16 cellular contexts compared by ENCODE assay signal in the genomic region with DNA sequence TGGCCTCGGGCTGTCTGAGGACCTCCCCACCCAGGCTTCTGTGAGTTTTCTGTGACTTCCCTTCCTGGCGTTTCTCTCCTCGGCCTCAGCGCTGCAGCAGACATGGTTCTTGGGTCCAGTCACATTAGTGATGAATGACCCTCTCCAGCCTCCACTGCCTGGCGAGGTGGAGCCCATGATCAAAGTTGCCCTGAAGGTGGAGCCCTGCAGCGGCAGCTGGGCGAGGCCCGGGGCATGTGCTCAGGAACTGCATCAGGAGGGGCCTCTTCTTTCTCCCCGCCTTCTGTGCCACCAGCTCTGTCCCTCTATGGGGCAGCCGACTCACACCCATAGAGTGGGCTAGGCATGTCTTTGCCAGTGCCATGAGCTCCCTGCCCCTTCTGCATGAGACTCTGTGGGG.
"Had no signal": no experiment of that assay in that cellular context is flagged by ENCODE, and none has a peak within 500 bp of the region (broad histone marks: within the 10 kb centered on the region; RNA-seq: fewer than 3 reads in every experiment).

No MANE protein-coding gene starts in this region.

- ATAC-seq: activated CD8-positive, alpha-beta T cell treated with anti-CD3 and anti-CD28 coated beads for 36 hours; heart left ventricle; left cardiac atrium; lower lobe of right lung had no signal

- H3K4me1 ChIP-seq: heart left ventricle, lower lobe of right lung, sigmoid colon, spleen, stomach had no signal

- H3K36me3 ChIP-seq: cardiac muscle cell, heart left ventricle, lower lobe of right lung, sigmoid colon, spleen, stomach, thoracic aorta had no signal

- H3K27ac ChIP-seq: cardiac muscle cell, heart left ventricle, lower lobe of right lung, sigmoid colon, spleen, stomach, thoracic aorta had no signal

- FAIRE-seq: frontal cortex, urothelium cell line had no signal

- H3K9me3 ChIP-seq: heart left ventricle, lower lobe of right lung, sigmoid colon, spleen, stomach, thoracic aorta had no signal

- DNase-seq: activated B cell treated with CpG ODN at 0.5 μM for 24 hours; activated CD4-positive, alpha-beta T cell treated with anti-CD3 and anti-CD28 coated beads for 48 hours; activated CD8-positive, alpha-beta T cell treated with anti-CD3 and anti-CD28 coated beads for 36 hours; activated effector memory CD4-positive, alpha-beta T cell treated with anti-CD3 and anti-CD28 coated beads, Interleukin-2, amount 50 U/mL, for 16 hours; activated T-cell treated with anti-CD3 and anti-CD28 coated beads, Interleukin-2, amount 50 U/mL, for 48 hours; heart left ventricle; left cardiac atrium; lower lobe of right lung; midbrain; sigmoid colon; spleen; stomach had no signal

- H3K4me3 ChIP-seq: cardiac muscle cell, heart left ventricle, lower lobe of right lung, sigmoid colon, spleen, stomach, thoracic aorta had no signal

- H3K27me3 ChIP-seq: cardiac muscle cell had no signal
